23 cellular contexts compared by ENCODE assay signal in genomic region chr1:220563564-220563963, GRCh38. TPM values are rescaled to one million over a fixed set of nuclear protein-coding genes. Genes with fewer than 3 reads are reported as not detected.
DNase-seq lines count a peak whose midpoint lies in the region; ATAC-seq and TF ChIP-seq lines count a peak whose summit lies in the region.
"Had no signal": no experiment of that assay in that cellular context is flagged by ENCODE, and none has a peak within 500 bp of the region (broad histone marks: within the 10 kb centered on the region; RNA-seq: fewer than 3 reads in every experiment).

No MANE protein-coding gene starts in this region.

- no peaks in the 10 kb centered on the region for H3F3A ChIP-seq in GM23338 (replicated peaks; ENCODE audit: low read depth)

- H3K27me3 ChIP-seq in right atrium auricular region (no peaks in the 10 kb centered on the region), GM23338 (ENCODE audit: insufficient read depth) (no peaks in the 10 kb centered on the region), iPS-20b (ENCODE audit: insufficient read depth, low read length) (no peaks in the 10 kb centered on the region)
- H3K27me3 ChIP-seq: BE2C; BLaER1 treated with 17β-estradiol and CSF1 and Interleukin-3, amounts not matched to agents 10 nM and 100 nM had no signal

- H3K4me1 Mint-ChIP-seq in GM23338: peaks cover 26% of the 10 kb centered on the region
- peaks cover 7% of the 10 kb centered on the region for H3K4me1 Mint-ChIP-seq in endothelial cell (ENCODE audit: unreplicated experiment)
- H3K4me1 Mint-ChIP-seq: CD14-positive monocyte; CD8-positive, alpha-beta memory T cell had no signal

- no peak overlapping the region for H3K4me3 Mint-ChIP-seq in GM23338
- H3K4me3 Mint-ChIP-seq in endothelial cell (ENCODE audit: unreplicated experiment): no peak overlapping the region
- H3K4me3 Mint-ChIP-seq: CD14-positive monocyte; CD4-positive, alpha-beta T cell; CD8-positive, alpha-beta memory T cell had no signal

- H4K20me1 ChIP-seq in GM23338 (replicated peaks; ENCODE audit: insufficient read depth): peaks cover 8% of the 10 kb centered on the region; the same call in 1 of the 2 replicates
- H4K20me1 ChIP-seq: BLaER1 treated with 17β-estradiol and CSF1 and Interleukin-3, amounts not matched to agents 10 nM and 100 nM had no signal

- peaks cover 97% of the 10 kb centered on the region for H3K79me2 ChIP-seq in GM23338 (replicated peaks; ENCODE audit: insufficient read depth)

- no peaks in the 10 kb centered on the region for H3K9me3 Mint-ChIP-seq in GM23338
- H3K9me3 Mint-ChIP-seq in endothelial cell (ENCODE audit: unreplicated experiment): no peaks in the 10 kb centered on the region
- H3K9me3 Mint-ChIP-seq: CD4-positive, alpha-beta T cell; CD8-positive, alpha-beta memory T cell had no signal

- H3K36me3 Mint-ChIP-seq in GM23338 (ENCODE audit: low read depth): no peaks in the 10 kb centered on the region
- no peaks in the 10 kb centered on the region for H3K36me3 Mint-ChIP-seq in endothelial cell (ENCODE audit: low read depth, unreplicated experiment)
- H3K36me3 Mint-ChIP-seq: CD14-positive monocyte; CD8-positive, alpha-beta memory T cell had no signal

- intact Hi-C loops in Right ventricle myocardium superior (cut with DNase I): no loop called here

- peaks cover 0 to 18% of the 10 kb centered on the region in 2 donors for H3K4me1 ChIP-seq in right atrium auricular region
- H3K4me1 ChIP-seq in GM23338 (ENCODE audit: insufficient read depth): peaks cover 18% of the 10 kb centered on the region; the same call in 1 of the 2 replicates
- peaks cover 8% of the 10 kb centered on the region; the same call in 1 of the 2 replicates for H3K4me1 ChIP-seq in iPS-20b (ENCODE audit: insufficient read depth, low read length)
- H3K4me1 ChIP-seq: A549; BE2C; BLaER1 treated with 17β-estradiol and CSF1 and Interleukin-3, amounts not matched to agents 10 nM and 100 nM had no signal

- no peak overlapping the region for H2AFZ ChIP-seq in GM23338

- TF ChIP-seq CTCF in right atrium auricular region (IDR thresholded peaks at IDR 0.05) (no peak), GM23338 (conservative IDR thresholded peaks at IDR 0.05; ENCODE audit: low read depth in 2 of 2) (no peak), endothelial cell (IDR thresholded peaks at IDR 0.05; ENCODE audit: unreplicated experiment) (no peak)

- H3K36me3 ChIP-seq in right atrium auricular region (no peaks in the 10 kb centered on the region), GM23338 (ENCODE audit: insufficient read depth) (no peaks in the 10 kb centered on the region), iPS-20b (ENCODE audit: insufficient read depth, low read depth, low read length) (no peaks in the 10 kb centered on the region)
- H3K36me3 ChIP-seq: BE2C; BLaER1 treated with 17β-estradiol and CSF1 and Interleukin-3, amounts not matched to agents 10 nM and 100 nM had no signal

- H3K9me3 ChIP-seq in right atrium auricular region: no peaks in the 10 kb centered on the region
- H3K9me3 ChIP-seq in iPS-20b (ENCODE audit: insufficient read depth, low read depth, low read length): no peaks in the 10 kb centered on the region
- H3K9me3 ChIP-seq: A549; BE2C; BLaER1 treated with 17β-estradiol and CSF1 and Interleukin-3, amounts not matched to agents 10 nM and 100 nM had no signal

- peak; percentile 70 for ATAC-seq in Right ventricle myocardium superior (ENCODE audit: poor library complexity)
- ATAC-seq in GM23338: no peak
- ATAC-seq: A549 had no signal

- no peaks in the 10 kb centered on the region for H3K27me3 Mint-ChIP-seq in GM23338 (ENCODE audit: insufficient read depth, low read depth, poor library complexity)
- no peaks in the 10 kb centered on the region for H3K27me3 Mint-ChIP-seq in endothelial cell (ENCODE audit: unreplicated experiment)

- H3K9me2 ChIP-seq in GM23338 (ENCODE audit: insufficient read depth): no peaks in the 10 kb centered on the region

- no peak overlapping the region for H3K4me2 ChIP-seq in GM23338
- H3K4me2 ChIP-seq: A549; BLaER1 treated with 17β-estradiol and CSF1 and Interleukin-3, amounts not matched to agents 10 nM and 100 nM had no signal

- no peak overlapping the region for H3K4me3 ChIP-seq in right atrium auricular region
- no peak overlapping the region for H3K4me3 ChIP-seq in GM23338
- no peak overlapping the region for H3K4me3 ChIP-seq in iPS-20b (ENCODE audit: low read length)
- H3K4me3 ChIP-seq: A549; BLaER1 treated with 17β-estradiol and CSF1 and Interleukin-3, amounts not matched to agents 10 nM and 100 nM had no signal

- DNase-seq in Right ventricle myocardium superior (no peak), right atrium auricular region (ENCODE audit: low spot score) (no peak), GM23338 (ENCODE audit: low spot score) (no peak), endothelial cell (ENCODE audit: low spot score) (no peak), NCI-H1417 (lab: John Stamatoyannopoulos, UW) (no peak), H4 (ENCODE audit: low spot score) (no peak), kidney tubule cell (ENCODE audit: low spot score) (no peak)
- DNase-seq: 8988T; ACHN; AML-193; BE2C; CD4-positive, alpha-beta T cell; CD8-positive, alpha-beta memory T cell; DMS79; EL; GDM1; GOT3; H7; HCEC 1CT had no signal

- no peak overlapping the region for H3K9ac ChIP-seq in iPS-20b (ENCODE audit: low read depth, low read length)
- H3K9ac ChIP-seq: BLaER1 treated with 17β-estradiol and CSF1 and Interleukin-3, amounts not matched to agents 10 nM and 100 nM had no signal

- H3K27ac Mint-ChIP-seq in GM23338 (peak overlapping the region; percentile 71; the same call in 1 of the 2 replicates), endothelial cell (ENCODE audit: unreplicated experiment) (peak overlapping the region; percentile 23)
- H3K27ac Mint-ChIP-seq: CD14-positive monocyte; CD4-positive, alpha-beta T cell; CD8-positive, alpha-beta memory T cell had no signal

- no peak overlapping the region for H3K27ac ChIP-seq in right atrium auricular region
- no peak overlapping the region for H3K27ac ChIP-seq in GM23338 (ENCODE audit: low read depth)
- peak overlapping the region; percentile 41 for H3K27ac ChIP-seq in iPS-20b (ENCODE audit: low read length)
- H3K27ac ChIP-seq: A549; BLaER1 treated with 17β-estradiol and CSF1 and Interleukin-3, amounts not matched to agents 10 nM and 100 nM had no signal

TF ChIP-seq in GM23338, 12 proteins besides CTCF, POLR2A, EP300 and RAD21 (continues in another document):
- TF ChIP-seq CREB1 (CRISPR knock-in tag; IDR thresholded peaks at IDR 0.05; ENCODE audit: low read depth) (no peak), ETS1 (IDR thresholded peaks at IDR 0.05) (no peak), ZNF114 (CRISPR knock-in tag; IDR thresholded peaks at IDR 0.05) (no peak), STAT1 (IDR thresholded peaks at IDR 0.05; ENCODE audit: unreplicated experiment) (no peak), NANOG (IDR thresholded peaks at IDR 0.05; ENCODE audit: borderline replicate concordance) (no peak), ZNF331 (CRISPR knock-in tag; IDR thresholded peaks at IDR 0.05; ENCODE audit: low read depth) (no peak), EZH2 (IDR thresholded peaks at IDR 0.05; ENCODE audit: low read depth, unreplicated experiment) (no peak), JUNB (IDR thresholded peaks at IDR 0.05; ENCODE audit: unreplicated experiment) (no peak), REST (IDR thresholded peaks at IDR 0.05; ENCODE audit: unreplicated experiment) (no peak), POLR2AphosphoS5 (IDR thresholded peaks at IDR 0.05; ENCODE audit: low read depth) (no peak), EZH2phosphoT487 (IDR thresholded peaks at IDR 0.05; ENCODE audit: unreplicated experiment) (no peak)

RNA-seq across cellular contexts. Expression of gene MARK1, which starts 35.6 kb away (rescaled TPM):
- total RNA-seq in Right ventricle myocardium superior (13.7 TPM), right atrium auricular region (10 to 100 TPM; 12.5 to 20.0 TPM), endothelial cell (ENCODE audit: unreplicated experiment) (12.5 TPM)
- total RNA-seq in GM23338 (2014; rRNA removed; shearing (Covaris generic)): 13.6 and 13.9 TPM in 2 replicates
- polyA plus RNA-seq in GM23338 (2016; fragmentation: Nextera tagmentation; extraction: Ambion mirVana): 9.7 and 11.1 TPM in 2 replicates
- total RNA-seq in H4 (2014; rRNA removed; shearing (Covaris generic)): 3.8 and 4.0 TPM in 2 replicates
- total RNA-seq: CD4-positive, alpha-beta T cell had no signal
- polyA plus RNA-seq: CD14-positive monocyte; CD8-positive, alpha-beta memory T cell had no signal
